In genomic region chr16:84088695-84089395, GRCh38 we compare ENCODE assay signal across 8 cellular contexts. TPM values are rescaled to one million over a fixed set of nuclear protein-coding genes. Genes with fewer than 3 reads are reported as not detected.
A peak's percentile ranks its signal among the peaks of the same experiment; 100 is the strongest.
DNase-seq lines count a peak whose midpoint lies in the region; ATAC-seq and TF ChIP-seq lines count a peak whose summit lies in the region.

No MANE protein-coding gene starts in this region.

- CTCF ChIA-PET in CD8-positive, alpha-beta T cell (lab: Charles Lee), result interaction anchor here (0.9 to 8.0 kb wide), 7 partner anchors 10 to 98 kb away, joined by 3 to 100 read pairs (median 4); partner anchors contain the start of genes MBTPS1 and TAF1C

- no peaks in the 10 kb centered on the region for H3K27me3 Mint-ChIP-seq in CD8-positive, alpha-beta T cell (ENCODE audit: low read depth)
- no peaks in the 10 kb centered on the region for H3K27me3 Mint-ChIP-seq in activated CD4-positive, alpha-beta T cell treated with anti-CD3 and anti-CD28 coated beads, Interleukin-2, amount 10 ng/mL, durations not matched to agents 24 days and 14 days

- no peak overlapping the region for H3K4me3 ChIP-seq in CD8-positive, alpha-beta T cell (ENCODE audit: low read depth, low read length)

- H3K27me3 ChIP-seq in CD8-positive, alpha-beta T cell (ENCODE audit: insufficient read depth, low read length), result no peaks in the 10 kb centered on the region

- TF ChIP-seq CTCF in CD8-positive, alpha-beta T cell (IDR thresholded peaks at IDR 0.05), result peak; percentile 28

- H3K9me3 ChIP-seq in CD8-positive, alpha-beta T cell (ENCODE audit: low read length), result no peaks in the 10 kb centered on the region

- peak overlapping the region; percentile 7 for H3K27ac ChIP-seq in CD8-positive, alpha-beta T cell (ENCODE audit: low read depth, low read length)

- H3K4me1 ChIP-seq in CD8-positive, alpha-beta T cell (ENCODE audit: insufficient read depth, low read length), result peaks cover 20% of the 10 kb centered on the region

- H3K4me1 Mint-ChIP-seq in CD8-positive, alpha-beta T cell (ENCODE audit: low read depth), result peaks cover 35% of the 10 kb centered on the region
- H3K4me1 Mint-ChIP-seq in activated CD4-positive, alpha-beta T cell treated with anti-CD3 and anti-CD28 coated beads, Interleukin-2, amount 10 ng/mL, durations not matched to agents 24 days and 14 days, result peaks cover 30% of the 10 kb centered on the region

- POLR2A ChIA-PET in CD8-positive, alpha-beta T cell (lab: Charles Lee), result no interaction called here

- peak overlapping the region; percentile 86 for H3K27ac Mint-ChIP-seq in CD8-positive, alpha-beta T cell
- H3K27ac Mint-ChIP-seq in activated CD4-positive, alpha-beta T cell treated with anti-CD3 and anti-CD28 coated beads, Interleukin-2, amount 10 ng/mL, durations not matched to agents 24 days and 14 days, result no peak overlapping the region

- intact Hi-C loops in CD8-positive, alpha-beta T cell (cut with DNase I, micrococcal nuclease), result loop anchor here in 1 of 2 experiments (5.0 to 10.0 kb wide), 2 partner anchors 418 to 646 kb away; no protein-coding TSS in a partner anchor
- intact Hi-C loops in activated CD4-positive, alpha-beta T cell treated with anti-CD3 and anti-CD28 coated beads, Interleukin-2, amount 10 ng/mL, durations not matched to agents 24 days and 14 days (cut with micrococcal nuclease), result loop anchor here (1.0 to 10.0 kb wide), 3 partner anchors 28 to 416 kb away; partner anchors contain the start of genes MBTPS1, MEAK7 and TAF1C

- peaks cover 43% of the 10 kb centered on the region for H3K36me3 ChIP-seq in CD8-positive, alpha-beta T cell (ENCODE audit: insufficient read depth, low read length)

- H3K36me3 Mint-ChIP-seq in CD8-positive, alpha-beta T cell, result peaks cover 87% of the 10 kb centered on the region
- peaks cover 66% of the 10 kb centered on the region for H3K36me3 Mint-ChIP-seq in activated CD4-positive, alpha-beta T cell treated with anti-CD3 and anti-CD28 coated beads, Interleukin-2, amount 10 ng/mL, durations not matched to agents 24 days and 14 days (ENCODE audit: low read depth)

- peak in 5 of 7 experiments; percentile 13 to 69 (median 64) for DNase-seq in CD8-positive, alpha-beta T cell
- DNase-seq in activated CD4-positive, alpha-beta T cell treated with anti-CD3 and anti-CD28 coated beads, Interleukin-2, amount 10 ng/mL, durations not matched to agents 24 days and 14 days, result peak; percentile 85
- DNase-seq in stimulated activated CD8-positive, alpha-beta memory T cell treated with anti-CD3 and anti-CD28 coated beads, Interleukin-7, amount 100 ng/mL, for 48 hours (ENCODE audit: extremely low read depth in 1 of 2, low read depth in 1 of 2), result peak; percentile 42 to 57
- DNase-seq in KG1 (lab: John Stamatoyannopoulos, UW) (no peak), AG20443 (ENCODE audit: low spot score) (no peak)

- no peak overlapping the region for H3K4me3 Mint-ChIP-seq in CD8-positive, alpha-beta T cell
- H3K4me3 Mint-ChIP-seq in activated CD4-positive, alpha-beta T cell treated with anti-CD3 and anti-CD28 coated beads, Interleukin-2, amount 10 ng/mL, durations not matched to agents 24 days and 14 days, result peak overlapping the region; percentile 13

- H3K9me3 Mint-ChIP-seq in CD8-positive, alpha-beta T cell, result no peaks in the 10 kb centered on the region
- H3K9me3 Mint-ChIP-seq in activated CD4-positive, alpha-beta T cell treated with anti-CD3 and anti-CD28 coated beads, Interleukin-2, amount 10 ng/mL, durations not matched to agents 24 days and 14 days, result no peaks in the 10 kb centered on the region

- ATAC-seq in CD8-positive, alpha-beta T cell, result peak; percentile 71
- peak; percentile 78 for ATAC-seq in GM19438 (IDR thresholded peaks at IDR 0.05; ENCODE audit: low read depth, unreplicated experiment)
- ATAC-seq in HG03439 (IDR thresholded peaks at IDR 0.05; ENCODE audit: unreplicated experiment), result peak; percentile 79
- peak; percentile 38 for ATAC-seq in esophagus mucosa

RNA-seq across cellular contexts. Expression of gene MBTPS1, which starts 27.9 kb away (rescaled TPM):
- total RNA-seq in CD8-positive, alpha-beta T cell, result 100 to 1,000 TPM; 128 to 130 TPM
- 49.6 and 52.3 TPM in 2 replicates for total RNA-seq in activated CD4-positive, alpha-beta T cell treated with anti-CD3 and anti-CD28 coated beads, Interleukin-2, amount 10 ng/mL, durations not matched to agents 24 days and 14 days
- 37.3 TPM for total RNA-seq in esophagus mucosa

RNA-seq across cellular contexts. Expression of gene SLC38A8, which starts 46.2 kb away (rescaled TPM):
- not detected for total RNA-seq in CD8-positive, alpha-beta T cell
- not detected in 2 replicates for total RNA-seq in activated CD4-positive, alpha-beta T cell treated with anti-CD3 and anti-CD28 coated beads, Interleukin-2, amount 10 ng/mL, durations not matched to agents 24 days and 14 days
- not detected for total RNA-seq in esophagus mucosa

RNA-seq across cellular contexts. Expression of gene HSDL1, which starts 56.1 kb away (rescaled TPM):
- total RNA-seq in CD8-positive, alpha-beta T cell, result 1 to 10 TPM; 8.7 to 9.9 TPM
- total RNA-seq in activated CD4-positive, alpha-beta T cell treated with anti-CD3 and anti-CD28 coated beads, Interleukin-2, amount 10 ng/mL, durations not matched to agents 24 days and 14 days, result 16.4 and 17.6 TPM in 2 replicates
- 8.6 TPM for total RNA-seq in esophagus mucosa

RNA-seq across cellular contexts. Expression of gene DNAAF1, which starts 56.3 kb away (rescaled TPM):
- total RNA-seq in CD8-positive, alpha-beta T cell, result not detected
- not detected in 2 replicates for total RNA-seq in activated CD4-positive, alpha-beta T cell treated with anti-CD3 and anti-CD28 coated beads, Interleukin-2, amount 10 ng/mL, durations not matched to agents 24 days and 14 days
- total RNA-seq in esophagus mucosa, result 0.16 TPM

Comparison
In these comparisons a context has a peak if more than half of its experiments do, and no peak if none do; other contexts are left out.
1. DNase-seq: peak in CD8-positive, alpha-beta T cell (5 of 7), activated CD4-positive, alpha-beta T cell treated with anti-CD3 and anti-CD28 coated beads, Interleukin-2, amount 10 ng/mL, durations not matched to agents 24 days and 14 days (single experiment) and stimulated activated CD8-positive, alpha-beta memory T cell treated with anti-CD3 and anti-CD28 coated beads, Interleukin-7, amount 100 ng/mL, for 48 hours (2 of 2); none in KG1 (single experiment) and AG20443 (single experiment).
2. Peak in every context shown above with its lines, with median percentiles within 50 percentile points of each other: ATAC-seq.